In the genomic region with DNA sequence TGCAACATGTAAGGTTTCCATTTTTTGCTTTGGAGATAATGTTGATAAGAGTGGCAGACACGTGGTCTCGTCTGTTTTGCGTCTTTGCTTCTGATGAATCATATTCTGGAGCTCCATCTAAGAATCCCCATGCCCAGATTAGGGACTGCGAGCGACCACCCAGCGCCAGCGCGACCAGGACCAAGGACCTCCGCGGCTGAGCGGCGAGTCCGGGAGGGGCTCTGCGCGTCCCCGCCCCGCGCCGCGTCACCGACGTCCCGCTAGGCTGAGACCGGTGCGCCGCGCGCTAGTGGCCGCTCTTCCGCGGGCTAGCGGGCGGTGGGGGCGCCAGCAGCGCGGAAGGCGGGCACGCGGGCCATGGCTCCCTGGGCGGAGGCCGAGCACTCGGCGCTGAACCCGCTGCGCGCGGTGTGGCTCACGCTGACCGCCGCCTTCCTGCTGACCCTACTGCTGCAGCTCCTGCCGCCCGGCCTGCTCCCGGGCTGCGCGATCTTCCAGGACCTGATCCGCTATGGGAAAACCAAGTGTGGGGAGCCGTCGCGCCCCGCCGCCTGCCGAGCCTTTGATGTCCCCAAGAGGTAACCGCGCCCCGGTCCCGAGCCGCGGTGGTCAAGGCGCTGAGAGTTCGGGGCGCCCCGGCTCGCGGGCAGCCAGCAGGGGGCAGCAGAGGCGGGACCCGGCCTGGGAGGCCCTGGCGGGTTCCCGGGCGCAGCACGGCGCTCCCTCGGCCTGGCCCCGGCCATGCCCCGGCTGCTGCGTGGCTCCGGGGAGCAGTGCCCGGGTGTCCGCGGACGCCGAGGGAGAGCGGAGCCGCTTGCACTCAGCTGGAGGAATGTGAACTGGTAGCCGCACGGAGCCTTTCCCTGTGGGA, we compare ENCODE assay signal across 8 cellular contexts. TPM values are rescaled to one million over a fixed set of nuclear protein-coding genes. Genes with fewer than 3 reads are reported as not detected.
A peak's percentile ranks its signal among the peaks of the same experiment; 100 is the strongest.
DNase-seq lines count a peak whose midpoint lies in the region; ATAC-seq and TF ChIP-seq lines count a peak whose summit lies in the region.

TSS of gene SRD5A3 (plus strand) at position 263 of the 871 bp plus-strand sequence. CDS start at position 358, 95 bp downstream.

- H3K9me3 Mint-ChIP-seq in Caco-2 (ENCODE audit: unreplicated experiment) (no peaks in the 10 kb centered on the region), endodermal cell (no peaks in the 10 kb centered on the region)

- DNase-seq in Caco-2, result peak; percentile 82 to 95
- DNase-seq in NOMO-1 (lab: John Stamatoyannopoulos, UW; ENCODE audit: unreplicated experiment in 2 of 2), result peak; percentile 69 to 84
- DNase-seq in activated CD8-positive, alpha-beta memory T cell treated with anti-CD3 and anti-CD28 coated beads for 48 hours (ENCODE audit: low read depth in 2 of 3, low spot score in 2 of 3), result peak; percentile 77 to 86 (median 80)
- DNase-seq in endodermal cell, result peak; percentile 95
- DNase-seq in stimulated activated CD8-positive, alpha-beta memory T cell treated with anti-CD3 and anti-CD28 coated beads, Interleukin-15, amount 100 ng/mL, for 48 hours (ENCODE audit: low read depth in 2 of 2), result peak; percentile 76 to 78

- no TSS peak for BruUV-seq in Caco-2 (replicated peaks; lab: Mats Ljungman, UMichigan)

- H3K27me3 Mint-ChIP-seq in Caco-2 (ENCODE audit: insufficient read depth, unreplicated experiment) (no peaks in the 10 kb centered on the region), endodermal cell (ENCODE audit: insufficient read depth) (no peaks in the 10 kb centered on the region)

- H3K4me1 ChIP-seq in Caco-2 (peaks cover 9% of the 10 kb centered on the region; the same call in 1 of the 2 replicates), endodermal cell (ENCODE audit: control insufficient read depth, insufficient read depth, low read length) (peaks cover 4% of the 10 kb centered on the region), mesodermal cell (ENCODE audit: control insufficient read depth, insufficient read depth, low read length, poor library complexity, severe bottlenecking) (no peaks in the 10 kb centered on the region)

- H3K27ac Mint-ChIP-seq in Caco-2 (ENCODE audit: unreplicated experiment) (peak within 1 kb of the TSS; percentile 93), endodermal cell (peak within 1 kb of the TSS; percentile 95)

- H3K27me3 ChIP-seq in Caco-2 (replicated peaks; ENCODE audit: control insufficient read depth, insufficient read depth, low read length) (no peaks in the 10 kb centered on the region), endodermal cell (ENCODE audit: control insufficient read depth, insufficient read depth, low read length, poor library complexity, severe bottlenecking) (no peaks in the 10 kb centered on the region)

- H3K9ac ChIP-seq in endodermal cell (ENCODE audit: extremely low read depth, low read length, poor library complexity, severe bottlenecking), result peak within 1 kb of the TSS; percentile 66

- CTCF ChIA-PET in Caco-2 (lab: Charles Lee), result interaction anchor here (0.5 to 1.0 kb wide), 2 partner anchors 10 to 48 kb away, joined by 4 read pairs; no protein-coding TSS in a partner anchor

- peaks cover 22% of the 10 kb centered on the region for H3K4me1 Mint-ChIP-seq in Caco-2 (ENCODE audit: low read depth, unreplicated experiment)
- H3K4me1 Mint-ChIP-seq in endodermal cell, result peaks cover 15% of the 10 kb centered on the region

- intact Hi-C loops in Caco-2 (cut with micrococcal nuclease; ENCODE audit: unreplicated experiment), result loop anchor here (2.0 to 5.0 kb wide), 4 partner anchors 49 to 201 kb away; partner anchors contain the start of genes CLOCK and TMEM165

- ATAC-seq in GM19455 (IDR thresholded peaks at IDR 0.05; ENCODE audit: unreplicated experiment) (peak; percentile 95), HG03575 (IDR thresholded peaks at IDR 0.05; ENCODE audit: extremely low read depth, insufficient number of reproducible peaks, low FRiP score, unreplicated experiment) (peak; percentile 79)

- H3K4me3 Mint-ChIP-seq in Caco-2 (ENCODE audit: unreplicated experiment) (peak within 1 kb of the TSS; percentile 84), endodermal cell (peak within 1 kb of the TSS; percentile 73)

- peaks cover 6% of the 10 kb centered on the region for H3K36me3 Mint-ChIP-seq in Caco-2 (ENCODE audit: insufficient read depth, unreplicated experiment)
- H3K36me3 Mint-ChIP-seq in endodermal cell (ENCODE audit: low read depth), result no peaks in the 10 kb centered on the region

- peak; percentile 71 to 84 for TF ChIP-seq CTCF in Caco-2 (IDR thresholded peaks at IDR 0.05; ENCODE audit: insufficient read depth in 1 of 2, low read depth in 1 of 2, low read length in 1 of 2, severe bottlenecking in 1 of 2, unreplicated experiment in 1 of 2)
- peak; percentile 98 for TF ChIP-seq CTCF in endodermal cell (conservative IDR thresholded peaks at IDR 0.05)

- H3K9me3 ChIP-seq in Caco-2 (no peaks in the 10 kb centered on the region), endodermal cell (ENCODE audit: control insufficient read depth, low read length) (no peaks in the 10 kb centered on the region), mesodermal cell (ENCODE audit: control insufficient read depth, low read length) (no peaks in the 10 kb centered on the region)

- 0 to 1% methylated on average over 43 to 95 of the region's 95 CpGs for WGBS in endodermal cell (ENCODE audit: insufficient coverage in 1 of 2, insufficient read length in 1 of 2), 2 experiments
- 1% methylated on average over 43 to 77 of the region's 95 CpGs for WGBS in mesodermal cell (ENCODE audit: insufficient coverage in 2 of 2), 2 experiments

- H3K36me3 ChIP-seq in Caco-2 (ENCODE audit: control insufficient read depth, insufficient read depth, low read length), result no peaks in the 10 kb centered on the region
- no peaks in the 10 kb centered on the region for H3K36me3 ChIP-seq in endodermal cell (ENCODE audit: control insufficient read depth, insufficient read depth, low read length)
- no peaks in the 10 kb centered on the region for H3K36me3 ChIP-seq in mesodermal cell (ENCODE audit: control insufficient read depth, insufficient read depth, low read length)

- POLR2A ChIA-PET in Caco-2 (lab: Charles Lee), result no interaction called here

- H3K27ac ChIP-seq in endodermal cell (ENCODE audit: low read depth, low read length) (peak within 1 kb of the TSS; percentile 79), mesodermal cell (ENCODE audit: low read depth, low read length, severe bottlenecking) (peak within 1 kb of the TSS; percentile 93)

- H3K4me3 ChIP-seq in Caco-2 (ENCODE audit: low read depth, low read length) (peak within 1 kb of the TSS; percentile 55), endodermal cell (ENCODE audit: low read length) (peak within 1 kb of the TSS; percentile 84), mesodermal cell (ENCODE audit: extremely low read depth, insufficient read depth, low read length, poor library complexity, severe bottlenecking) (peak within 1 kb of the TSS; percentile 60)

RNA-seq across cellular contexts. Expression of gene SRD5A3, which starts in this region (rescaled TPM):
- 22.6 and 26.9 TPM in 2 replicates for total RNA-seq in Caco-2 (2022)
- total RNA-seq in endodermal cell, result 10 to 100 TPM; 34.5 to 37.1 TPM
- 26.9 TPM for polyA plus RNA-seq in endodermal cell (2013, experiment 1 of 2)
- 23.4 TPM for polyA plus RNA-seq in endodermal cell (2013, experiment 2 of 2)
- polyA plus RNA-seq in mesodermal cell (2013, experiment 1 of 2), result 22.1 TPM
- polyA plus RNA-seq in mesodermal cell (2013, experiment 2 of 2), result 16.7 TPM

Comparison
In these comparisons a context has a peak if more than half of its experiments do, and no peak if none do; other contexts are left out.
1. Peak in every context shown above with its lines: DNase-seq, ATAC-seq, H3K4me3 ChIP-seq and H3K27ac ChIP-seq.